ENCODE assay signal across 8 cellular contexts in the genomic region with DNA sequence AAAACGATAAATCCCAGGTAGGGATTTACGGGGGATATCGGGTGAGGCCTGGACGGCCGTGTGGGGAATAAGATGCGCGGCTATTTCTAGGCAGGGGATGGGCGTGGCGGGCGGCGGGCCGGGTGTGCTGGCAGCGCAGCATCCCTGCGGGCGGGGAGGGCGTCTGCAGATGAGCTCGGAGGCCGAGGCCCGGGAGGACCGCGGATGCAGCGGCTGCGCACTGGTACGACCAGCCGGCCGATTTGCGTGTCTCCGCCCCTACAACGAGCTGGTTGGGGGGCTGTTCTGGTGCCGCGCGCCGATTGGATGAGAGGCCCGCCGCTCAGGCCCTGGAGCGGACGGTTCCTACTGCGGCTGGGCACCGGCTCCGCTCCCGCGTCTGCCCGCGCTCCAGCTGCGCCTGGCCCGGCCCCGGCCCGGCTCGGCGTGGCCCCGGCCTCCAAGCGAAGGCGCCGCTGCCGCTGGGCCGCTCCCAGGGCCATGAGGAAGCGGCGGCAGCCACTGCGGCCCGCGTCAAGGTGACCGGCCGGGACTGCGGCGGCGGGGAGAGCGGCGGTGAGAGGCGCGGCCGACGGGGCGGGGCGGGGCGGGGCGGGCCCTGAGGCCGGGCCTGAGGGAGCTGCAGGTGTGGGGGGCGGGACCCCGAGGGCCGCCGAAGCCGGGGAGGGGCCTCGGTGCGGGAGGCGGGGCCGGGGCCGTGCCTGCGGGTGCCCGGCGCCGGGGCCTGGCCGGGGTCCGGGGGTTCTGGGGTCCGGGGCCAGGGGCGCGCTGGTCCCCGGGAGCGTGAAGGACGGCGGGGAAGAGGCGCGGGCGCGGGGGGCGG. TPM values are rescaled to one million over a fixed set of nuclear protein-coding genes. Genes with fewer than 3 reads are reported as not detected.
DNase-seq lines count a peak whose midpoint lies in the region; ATAC-seq and TF ChIP-seq lines count a peak whose summit lies in the region.

A gene with protein sequence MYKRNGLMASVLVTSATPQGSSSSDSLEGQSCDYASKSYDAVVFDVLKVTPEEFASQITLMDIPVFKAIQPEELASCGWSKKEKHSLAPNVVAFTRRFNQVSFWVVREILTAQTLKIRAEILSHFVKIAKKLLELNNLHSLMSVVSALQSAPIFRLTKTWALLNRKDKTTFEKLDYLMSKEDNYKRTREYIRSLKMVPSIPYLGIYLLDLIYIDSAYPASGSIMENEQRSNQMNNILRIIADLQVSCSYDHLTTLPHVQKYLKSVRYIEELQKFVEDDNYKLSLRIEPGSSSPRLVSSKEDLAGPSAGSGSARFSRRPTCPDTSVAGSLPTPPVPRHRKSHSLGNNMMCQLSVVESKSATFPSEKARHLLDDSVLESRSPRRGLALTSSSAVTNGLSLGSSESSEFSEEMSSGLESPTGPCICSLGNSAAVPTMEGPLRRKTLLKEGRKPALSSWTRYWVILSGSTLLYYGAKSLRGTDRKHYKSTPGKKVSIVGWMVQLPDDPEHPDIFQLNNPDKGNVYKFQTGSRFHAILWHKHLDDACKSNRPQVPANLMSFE (plus strand): TSS at position 325 of the 823 bp plus-strand sequence. CDS start 47,508 bp downstream, outside the sequence.

- no peaks in the 10 kb centered on the region for H3K4me1 ChIP-seq in naive thymus-derived CD4-positive, alpha-beta T cell (ENCODE audit: control insufficient read depth in 2 of 2, insufficient read depth in 2 of 2, low read length in 2 of 2)

- H3K9me3 ChIP-seq in naive thymus-derived CD4-positive, alpha-beta T cell (ENCODE audit: control insufficient read depth in 2 of 3, low read length in 3 of 3), result no peaks in the 10 kb centered on the region

- ATAC-seq in activated T-helper 17 cell treated with anti-CD3 and anti-CD28 coated beads, Interleukin-2, amount 50 U/mL, for 72 hours (replicated peaks), result peak; percentile 99
- ATAC-seq in naive thymus-derived CD4-positive, alpha-beta T cell, result peak; percentile 98
- ATAC-seq in stimulated activated effector memory CD8-positive, alpha-beta T cell treated with anti-CD3 and anti-CD28 coated beads, Interleukin-12 subunit alpha, Interleukin-12 subunit beta, amount 100 ng/mL, for 72 hours, result peak; percentile 99

- H3K27me3 Mint-ChIP-seq in activated T-helper 17 cell treated with anti-CD3 and anti-CD28 coated beads, Interleukin-2, amount 50 U/mL, for 72 hours, result peaks cover 11% of the 10 kb centered on the region
- H3K27me3 Mint-ChIP-seq in naive thymus-derived CD4-positive, alpha-beta T cell, result peaks cover 0 to 36% (median 0%) of the 10 kb centered on the region in 5 donors

- peak within 1 kb of the TSS; percentile 70 for H3K4me3 Mint-ChIP-seq in activated T-helper 17 cell treated with anti-CD3 and anti-CD28 coated beads, Interleukin-2, amount 50 U/mL, for 72 hours
- peak within 1 kb of the TSS; percentile 73 to 90 (median 82) for H3K4me3 Mint-ChIP-seq in naive thymus-derived CD4-positive, alpha-beta T cell
- H3K4me3 Mint-ChIP-seq in stimulated activated effector memory CD8-positive, alpha-beta T cell treated with anti-CD3 and anti-CD28 coated beads, Interleukin-12 subunit alpha, Interleukin-12 subunit beta, amount 100 ng/mL, for 72 hours, result peak within 1 kb of the TSS; percentile 56

- no peak for TF ChIP-seq CTCF in LNCaP clone FGC (IDR thresholded peaks at IDR 0.05; ENCODE audit: control insufficient read depth, extremely low read depth, insufficient read depth)
- no peak for TF ChIP-seq CTCF in fibroblast of mammary gland (conservative IDR thresholded peaks at IDR 0.05; ENCODE audit: control insufficient read depth, insufficient read depth, low read depth, low read length)

- CTCF ChIA-PET in naive thymus-derived CD4-positive, alpha-beta T cell (lab: Charles Lee), result interaction anchor here (1.1 kb wide), 1 partner anchor 49 kb away, joined by 4 read pairs; no protein-coding TSS in a partner anchor

- intact Hi-C loops in naive thymus-derived CD4-positive, alpha-beta T cell (cut with micrococcal nuclease), result loop anchor here (1.0 to 10.0 kb wide), 7 partner anchors 53 to 1170 kb away; a partner anchor contains a TSS

- no peaks in the 10 kb centered on the region for H3K27me3 ChIP-seq in naive thymus-derived CD4-positive, alpha-beta T cell (ENCODE audit: control insufficient read depth in 2 of 2, insufficient read depth in 2 of 2, low read length in 2 of 2)

- no peaks in the 10 kb centered on the region for H3K9me3 Mint-ChIP-seq in activated T-helper 17 cell treated with anti-CD3 and anti-CD28 coated beads, Interleukin-2, amount 50 U/mL, for 72 hours
- H3K9me3 Mint-ChIP-seq in naive thymus-derived CD4-positive, alpha-beta T cell, result peaks cover 0 to 11% (median 4%) of the 10 kb centered on the region in 11 donors
- no peaks in the 10 kb centered on the region for H3K9me3 Mint-ChIP-seq in stimulated activated effector memory CD8-positive, alpha-beta T cell treated with anti-CD3 and anti-CD28 coated beads, Interleukin-12 subunit alpha, Interleukin-12 subunit beta, amount 100 ng/mL, for 72 hours

- H3K4me1 Mint-ChIP-seq in activated T-helper 17 cell treated with anti-CD3 and anti-CD28 coated beads, Interleukin-2, amount 50 U/mL, for 72 hours, result no peaks in the 10 kb centered on the region
- peaks cover 5 to 13% (median 7%) of the 10 kb centered on the region in 7 donors for H3K4me1 Mint-ChIP-seq in naive thymus-derived CD4-positive, alpha-beta T cell
- H3K4me1 Mint-ChIP-seq in stimulated activated effector memory CD8-positive, alpha-beta T cell treated with anti-CD3 and anti-CD28 coated beads, Interleukin-12 subunit alpha, Interleukin-12 subunit beta, amount 100 ng/mL, for 72 hours, result peaks cover 6% of the 10 kb centered on the region

- POLR2A ChIA-PET in naive thymus-derived CD4-positive, alpha-beta T cell (lab: Charles Lee), result interaction anchor here (0.6 kb wide), 1 partner anchor 923 kb away, joined by 3 read pairs; no protein-coding TSS in a partner anchor

- H3K4me3 ChIP-seq in LNCaP clone FGC (ENCODE audit: low read depth, low read length), result peak within 1 kb of the TSS; percentile 59
- peak within 1 kb of the TSS; percentile 27 for H3K4me3 ChIP-seq in fibroblast of mammary gland (ENCODE audit: control insufficient read depth, low read depth, low read length)
- peak within 1 kb of the TSS; percentile 47 for H3K4me3 ChIP-seq in naive thymus-derived CD4-positive, alpha-beta T cell (ENCODE audit: low read length)

- no peak within 1 kb of the TSS for H3K27ac Mint-ChIP-seq in activated T-helper 17 cell treated with anti-CD3 and anti-CD28 coated beads, Interleukin-2, amount 50 U/mL, for 72 hours
- peak within 1 kb of the TSS in 6 of 9 donors; percentile 14 to 89 (median 75) for H3K27ac Mint-ChIP-seq in naive thymus-derived CD4-positive, alpha-beta T cell
- no peak within 1 kb of the TSS for H3K27ac Mint-ChIP-seq in stimulated activated effector memory CD8-positive, alpha-beta T cell treated with anti-CD3 and anti-CD28 coated beads, Interleukin-12 subunit alpha, Interleukin-12 subunit beta, amount 100 ng/mL, for 72 hours

- H3K36me3 Mint-ChIP-seq in activated T-helper 17 cell treated with anti-CD3 and anti-CD28 coated beads, Interleukin-2, amount 50 U/mL, for 72 hours (ENCODE audit: low read depth), result no peaks in the 10 kb centered on the region
- H3K36me3 Mint-ChIP-seq in naive thymus-derived CD4-positive, alpha-beta T cell, result no peaks in the 10 kb centered on the region
- no peaks in the 10 kb centered on the region for H3K36me3 Mint-ChIP-seq in stimulated activated effector memory CD8-positive, alpha-beta T cell treated with anti-CD3 and anti-CD28 coated beads, Interleukin-12 subunit alpha, Interleukin-12 subunit beta, amount 100 ng/mL, for 72 hours

- H3K27ac ChIP-seq in naive thymus-derived CD4-positive, alpha-beta T cell (ENCODE audit: low read depth, low read length), result peak within 1 kb of the TSS; percentile 13

- DNase-seq in EH (ENCODE audit: low read depth) (peak; percentile 96), H4 (ENCODE audit: low spot score) (peak; percentile 94), LNCaP clone FGC (ENCODE audit: low read depth) (peak; percentile 90), RPMI7951 (ENCODE audit: low read depth) (peak; percentile 94), fibroblast of mammary gland (ENCODE audit: low read depth) (peak; percentile 92)
- DNase-seq in naive thymus-derived CD4-positive, alpha-beta T cell, result peak; percentile 68 to 88 (median 81)
- DNase-seq in stimulated activated effector memory CD8-positive, alpha-beta T cell treated with anti-CD3 and anti-CD28 coated beads, Interleukin-12 subunit alpha, Interleukin-12 subunit beta, amount 100 ng/mL, for 72 hours (ENCODE audit: low spot score in 2 of 2), result peak; percentile 86 to 95

- H3K36me3 ChIP-seq in naive thymus-derived CD4-positive, alpha-beta T cell (ENCODE audit: control insufficient read depth in 2 of 3, insufficient read depth in 3 of 3, low read length in 3 of 3), result no peaks in the 10 kb centered on the region

RNA-seq across cellular contexts. Expression of the gene that starts here (rescaled TPM):
- 2.2 and 4.1 TPM in 2 replicates for total RNA-seq in H4 (2014; rRNA removed; shearing (Covaris generic))
- 1.6 and 4.0 TPM in 2 replicates for total RNA-seq in RPMI7951 (2014; rRNA removed; shearing (Covaris generic))
- 1 to 10 TPM; 2.3 to 3.4 TPM for total RNA-seq in activated T-helper 17 cell treated with anti-CD3 and anti-CD28 coated beads, Interleukin-2, amount 50 U/mL, for 72 hours
- total RNA-seq in naive thymus-derived CD4-positive, alpha-beta T cell, result 1 to 10 TPM; 2.6 to 8.3 (median 5.8) TPM
- 1 to 10 TPM; 1.0 to 1.4 TPM for polyA plus RNA-seq in naive thymus-derived CD4-positive, alpha-beta T cell

Comparison
In these comparisons a context has a peak if more than half of its experiments do, and no peak if none do; other contexts are left out.
1. Peak in every context shown above with its lines: DNase-seq, ATAC-seq, H3K4me3 ChIP-seq and H3K27ac ChIP-seq.
2. H3K27ac Mint-ChIP-seq: peak in naive thymus-derived CD4-positive, alpha-beta T cell (6 of 9); none in activated T-helper 17 cell treated with anti-CD3 and anti-CD28 coated beads, Interleukin-2, amount 50 U/mL, for 72 hours (single experiment) and stimulated activated effector memory CD8-positive, alpha-beta T cell treated with anti-CD3 and anti-CD28 coated beads, Interleukin-12 subunit alpha, Interleukin-12 subunit beta, amount 100 ng/mL, for 72 hours (single experiment).